In genomic region chr6:6317386-6317785, GRCh38 we compare ENCODE assay signal across 20 cellular contexts. TPM values are rescaled to one million over a fixed set of nuclear protein-coding genes. Genes with fewer than 3 reads are reported as not detected.
"Had no signal": no experiment of that assay in that cellular context is flagged by ENCODE, and none has a peak within 500 bp of the region (broad histone marks: within the 10 kb centered on the region; RNA-seq: fewer than 3 reads in every experiment).

No MANE protein-coding gene starts in this region.

- H3K27me3 ChIP-seq: right lobe of liver, testis had no signal

- DNase-seq: activated CD4-positive, alpha-beta memory T cell treated with anti-CD3 and anti-CD28 coated beads for 36 hours; activated CD4-positive, alpha-beta T cell treated with anti-CD3 and anti-CD28 coated beads for 1 hour; activated CD8-positive, alpha-beta memory T cell treated with anti-CD3 and anti-CD28 coated beads, Interleukin-2, amount 50 U/mL, for 4 hours; activated effector memory CD4-positive, alpha-beta T cell treated with anti-CD3 and anti-CD28 coated beads, Interleukin-2, amount 50 U/mL, for 16 hours; activated T-cell treated with anti-CD3 and anti-CD28 coated beads, Interleukin-2, amount 50 U/mL, for 48 hours; esophagus squamous epithelium; kidney; mesendoderm; right lobe of liver; spleen; SW 1271; testis; upper lobe of right lung had no signal

- H3K27ac Mint-ChIP-seq: activated CD4-positive, alpha-beta memory T cell treated with anti-CD3 and anti-CD28 coated beads for 36 hours; activated naive CD4-positive, alpha-beta T cell treated with anti-CD3 and anti-CD28 coated beads, Interleukin-2, amount 50 U/mL, for 24 hours; stimulated activated naive CD8-positive, alpha-beta T cell treated with anti-CD3 and anti-CD28 coated beads, Interleukin-15, Interleukin-2, amounts not matched to agents 100 ng/mL and 50 ng/mL, for 24 hours; T-helper 2 cell treated with Interferon-gamma antibody and Interleukin-4, amounts not matched to agents 5 μg/mL and 100 μg/mL, for 36 hours had no signal

- H3K9me3 Mint-ChIP-seq: activated CD4-positive, alpha-beta memory T cell treated with anti-CD3 and anti-CD28 coated beads for 36 hours; activated naive CD4-positive, alpha-beta T cell treated with anti-CD3 and anti-CD28 coated beads, Interleukin-2, amount 50 U/mL, for 24 hours; nephron; stimulated activated naive CD8-positive, alpha-beta T cell treated with anti-CD3 and anti-CD28 coated beads, Interleukin-15, Interleukin-2, amounts not matched to agents 100 ng/mL and 50 ng/mL, for 24 hours; T-helper 2 cell treated with Interferon-gamma antibody and Interleukin-4, amounts not matched to agents 5 μg/mL and 100 μg/mL, for 36 hours had no signal

- H3K27ac ChIP-seq: right lobe of liver, spleen, testis, upper lobe of right lung had no signal

- H3K36me3 ChIP-seq: adrenal gland, esophagus squamous epithelium, right lobe of liver, spleen, upper lobe of right lung had no signal

- H3K4me1 Mint-ChIP-seq: activated naive CD4-positive, alpha-beta T cell treated with anti-CD3 and anti-CD28 coated beads, Interleukin-2, amount 50 U/mL, for 24 hours had no signal

- H3K4me3 Mint-ChIP-seq: activated CD4-positive, alpha-beta memory T cell treated with anti-CD3 and anti-CD28 coated beads for 36 hours; activated naive CD4-positive, alpha-beta T cell treated with anti-CD3 and anti-CD28 coated beads, Interleukin-2, amount 50 U/mL, for 24 hours; stimulated activated naive CD8-positive, alpha-beta T cell treated with anti-CD3 and anti-CD28 coated beads, Interleukin-15, Interleukin-2, amounts not matched to agents 100 ng/mL and 50 ng/mL, for 24 hours; T-helper 2 cell treated with Interferon-gamma antibody and Interleukin-4, amounts not matched to agents 5 μg/mL and 100 μg/mL, for 36 hours had no signal

- H3K9me3 ChIP-seq: adrenal gland, esophagus squamous epithelium, right lobe of liver, spleen, testis, upper lobe of right lung had no signal

- H3K4me1 ChIP-seq: adrenal gland, testis, upper lobe of right lung had no signal

- H3K4me3 ChIP-seq: right lobe of liver, spleen, testis had no signal

- ATAC-seq: right lobe of liver, upper lobe of right lung had no signal

- H3K36me3 Mint-ChIP-seq: activated CD4-positive, alpha-beta memory T cell treated with anti-CD3 and anti-CD28 coated beads for 36 hours; activated naive CD4-positive, alpha-beta T cell treated with anti-CD3 and anti-CD28 coated beads, Interleukin-2, amount 50 U/mL, for 24 hours had no signal

RNA-seq across cellular contexts. Expression of gene F13A1, which starts 3.1 kb away (rescaled TPM):
- total RNA-seq: activated CD4-positive, alpha-beta memory T cell treated with anti-CD3 and anti-CD28 coated beads for 36 hours; fibroblast of villous mesenchyme; glomerular endothelial cell had no signal
